ENCODE assay signal across 30 cellular contexts in genomic region chr4:154186888-154187287, GRCh38.
"Had no signal": no experiment of that assay in that cellular context is flagged by ENCODE, and none has a peak within 500 bp of the region (broad histone marks: within the 10 kb centered on the region; RNA-seq: fewer than 3 reads in every experiment).

No MANE protein-coding gene starts in this region.

- H3K4me1 ChIP-seq: adrenal gland, ascending aorta, body of pancreas, breast epithelium had no signal

- H3K36me3 ChIP-seq: adrenal gland, ascending aorta, brain microvascular endothelial cell, breast epithelium, cardiac muscle cell had no signal

- DNase-seq: activated effector memory CD4-positive, alpha-beta T cell treated with anti-CD3 and anti-CD28 coated beads, Interleukin-2, amount 50 U/mL, for 16 hours; activated effector memory CD4-positive, alpha-beta T cell treated with Interleukin-2 at 50 U/mL for 16 hours; activated gamma-delta T cell; activated gamma-delta T cell treated with Interleukin-2 at 50 U/mL for 16 hours; activated naive CD4-positive, alpha-beta T cell; activated naive CD4-positive, alpha-beta T cell treated with anti-CD3 and anti-CD28 coated beads for 36 hours; activated naive CD4-positive, alpha-beta T cell treated with anti-CD3 and anti-CD28 coated beads, Interleukin-2, amount 10 ng/mL, durations not matched to agents 7 days and 5 days; activated naive CD4-positive, alpha-beta T cell treated with anti-CD3 and anti-CD28 coated beads, Interleukin-2, amount 50 U/mL, for 16 hours; activated naive CD4-positive, alpha-beta T cell treated with Interleukin-2 at 50 U/mL for 16 hours; activated naive CD8-positive, alpha-beta T cell treated with anti-CD3 and anti-CD28 coated beads for 36 hours; activated naive CD8-positive, alpha-beta T cell treated with anti-CD3 and anti-CD28 coated beads, Interleukin-2, amount 10 ng/mL, durations not matched to agents 7 days and 5 days; activated naive CD8-positive, alpha-beta T cell treated with anti-CD3 and anti-CD28 coated beads, Interleukin-2, amount 50 U/mL, for 24 hours; activated T-cell treated with anti-CD3 and anti-CD28 coated beads, Interleukin-2, amount 50 U/mL, for 1 hour; activated T-cell treated with anti-CD3 and anti-CD28 coated beads, Interleukin-2, amount 50 U/mL, for 24 hours; activated T-cell treated with anti-CD3 and anti-CD28 coated beads, Interleukin-2, amount 50 U/mL, for 4 hours; activated T-cell treated with anti-CD3 and anti-CD28 coated beads, Interleukin-2, amount 50 U/mL, for 48 hours; activated T-cell treated with anti-CD3 and anti-CD28 coated beads, Interleukin-2, amount 50 U/mL, for 72 hours; adrenal gland; amniotic stem cell; amygdala; anterior cingulate cortex; aorta; body of pancreas; brain microvascular endothelial cell; caudate nucleus; central memory CD4-positive, alpha-beta T cell; cerebellar nuclear complex had no signal

- H3K27ac ChIP-seq: adrenal gland, ascending aorta, body of pancreas, brain microvascular endothelial cell, breast epithelium, cardiac muscle cell had no signal

- H3K4me3 ChIP-seq: adrenal gland, ascending aorta, body of pancreas, breast epithelium, cardiac muscle cell had no signal

- H3K9me3 ChIP-seq: adrenal gland, ascending aorta, body of pancreas, breast epithelium had no signal

- H3K27me3 ChIP-seq: adrenal gland, ascending aorta, body of pancreas, brain microvascular endothelial cell, breast epithelium, cardiac muscle cell had no signal
